ENCODE assay signal across 19 cellular contexts in the genomic region with DNA sequence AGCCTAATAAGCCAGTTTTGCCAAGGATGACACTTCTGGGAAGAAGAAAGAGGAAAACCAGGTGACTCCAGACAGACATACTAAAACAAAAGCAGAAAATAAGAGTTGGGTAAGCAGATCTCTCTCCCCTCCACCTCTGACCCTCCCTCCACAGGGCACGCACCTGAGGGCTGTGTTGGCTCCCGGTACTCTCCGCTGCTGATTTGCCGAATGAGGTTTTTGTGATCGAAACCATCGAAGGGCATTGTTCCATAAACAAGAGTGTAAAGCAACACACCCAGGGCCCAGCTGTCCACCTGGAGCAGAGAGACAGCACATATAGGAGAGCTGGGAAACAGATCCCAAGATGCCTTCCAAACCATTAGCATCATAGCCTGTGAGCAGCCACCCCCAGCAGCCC.
DNase-seq lines count a peak whose midpoint lies in the region; ATAC-seq and TF ChIP-seq lines count a peak whose summit lies in the region.
"Had no signal": no experiment of that assay in that cellular context is flagged by ENCODE, and none has a peak within 500 bp of the region (broad histone marks: within the 10 kb centered on the region; RNA-seq: fewer than 3 reads in every experiment).

No MANE protein-coding gene starts in this region.

- no peak for TF ChIP-seq EP300 in gastroesophageal sphincter (IDR thresholded peaks at IDR 0.05)

- peak; percentile 54 for DNase-seq in COLO668 (lab: John Stamatoyannopoulos, UW; ENCODE audit: unreplicated experiment)
- no peak for DNase-seq in ascending aorta (ENCODE audit: low spot score in 2 of 2)
- no peak for DNase-seq in tibial artery
- no peak for DNase-seq in Ammon's horn (ENCODE audit: low spot score)
- no peak for DNase-seq in HEK293T (ENCODE audit: extremely low spot score)
- DNase-seq: BE2C, GOT3, HCEC 1CT, NCI-H1105 treated with DMSO at 0.1 percent for 48 hours, NCI-H2081 treated with DMSO at 0.1 percent for 48 hours, NCI-H446 treated with DMSO at 0.1 percent for 48 hours, NCI-H748 treated with DMSO at 0.1 percent for 48 hours, PC-9, RPMI8226, SHP77, SK-N-SH had no signal

- intact Hi-C loops in ascending aorta (cut with DNase I): loop anchor here (5.0 kb wide), 1 partner anchor 48 kb away; no protein-coding TSS in a partner anchor
- intact Hi-C loops in tibial artery (cut with DNase I; ENCODE audit: low total_unique reads): loop anchor here (10.0 kb wide), 1 partner anchor 46 kb away; no protein-coding TSS in a partner anchor

- H3K27ac ChIP-seq in ascending aorta (peak overlapping the region; percentile 66), gastroesophageal sphincter (peak overlapping the region in 3 of 4 donors; percentile 59 to 63 (median 60)), tibial artery (peak overlapping the region; percentile 64 to 78)
- H3K27ac ChIP-seq: KMS-11, PC-9 had no signal

- no peak overlapping the region for H3K4me3 ChIP-seq in ascending aorta
- H3K4me3 ChIP-seq in gastroesophageal sphincter: no peak overlapping the region
- no peak overlapping the region for H3K4me3 ChIP-seq in tibial artery
- H3K4me3 ChIP-seq: PC-9 had no signal

- H3K36me3 ChIP-seq in ascending aorta: peaks cover 41 to 52% of the 10 kb centered on the region in 2 donors
- H3K36me3 ChIP-seq in gastroesophageal sphincter: peaks cover 0 to 44% of the 10 kb centered on the region in 2 donors
- peaks cover 24 to 38% (median 37%) of the 10 kb centered on the region in 3 donors for H3K36me3 ChIP-seq in tibial artery
- H3K36me3 ChIP-seq: BE2C had no signal

- H3K9me3 ChIP-seq in ascending aorta (no peaks in the 10 kb centered on the region), gastroesophageal sphincter (no peaks in the 10 kb centered on the region), tibial artery (no peaks in the 10 kb centered on the region)
- H3K9me3 ChIP-seq: BE2C, SK-N-SH had no signal

- no peaks in the 10 kb centered on the region for H3K27me3 ChIP-seq in ascending aorta
- no peaks in the 10 kb centered on the region for H3K27me3 ChIP-seq in gastroesophageal sphincter
- no peaks in the 10 kb centered on the region for H3K27me3 ChIP-seq in tibial artery
- H3K27me3 ChIP-seq: BE2C had no signal

- no peak for TF ChIP-seq POLR2A in gastroesophageal sphincter (IDR thresholded peaks at IDR 0.05)

- ATAC-seq in gastroesophageal sphincter (no peak), GM18858 (IDR thresholded peaks at IDR 0.05; ENCODE audit: unreplicated experiment) (no peak)

- POLR2A ChIA-PET in HEK293T (lab: Yijun Ruan, JAX): no interaction called here

- H3K4me1 ChIP-seq in ascending aorta: peaks cover 3 to 40% of the 10 kb centered on the region in 2 donors
- H3K4me1 ChIP-seq in gastroesophageal sphincter: peaks cover 0 to 47% (median 32%) of the 10 kb centered on the region in 3 donors
- H3K4me1 ChIP-seq in tibial artery: peaks cover 0 to 54% (median 35%) of the 10 kb centered on the region in 4 donors
- H3K4me1 ChIP-seq: BE2C had no signal

- TF ChIP-seq CTCF in ascending aorta (IDR thresholded peaks at IDR 0.05) (no peak), gastroesophageal sphincter (IDR thresholded peaks at IDR 0.05) (no peak), tibial artery (IDR thresholded peaks at IDR 0.05) (no peak)

- 100% methylated on average over 6 of the region's 6 CpGs; no CpG with 5 or more reads in 1 of the 2 donors for WGBS in gastroesophageal sphincter (ENCODE audit: low coverage in 1 of 2), 2 donors

- CTCF ChIA-PET in HEK293T (lab: Yijun Ruan, JAX): no interaction called here

TF ChIP-seq in HEK293T, 16 proteins besides CTCF, POLR2A, EP300 and RAD21:
- TF ChIP-seq SP1 (IDR thresholded peaks at IDR 0.05): no peak
